In the genomic region with DNA sequence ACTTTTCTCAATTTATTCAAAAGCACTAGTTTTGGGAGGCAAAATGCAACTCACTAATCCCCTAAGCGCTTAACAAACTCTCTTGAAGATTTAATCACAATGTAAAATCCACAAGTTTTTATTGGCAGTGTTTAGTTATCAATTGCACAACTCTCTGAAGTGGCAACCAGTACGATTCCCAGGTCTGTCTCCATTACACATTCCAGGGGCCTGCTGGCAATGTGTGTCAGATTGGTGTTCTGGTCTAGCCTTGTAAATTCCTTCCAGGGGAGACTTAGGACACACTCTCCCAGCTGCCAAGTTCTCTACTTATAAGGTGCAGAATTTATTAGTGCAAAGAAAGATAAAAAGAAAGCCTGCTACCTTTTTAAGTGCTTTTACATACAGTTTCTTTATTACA, we compare ENCODE assay signal across 24 cellular contexts.
DNase-seq lines count a peak whose midpoint lies in the region; ATAC-seq and TF ChIP-seq lines count a peak whose summit lies in the region.
"Had no signal": no experiment of that assay in that cellular context is flagged by ENCODE, and none has a peak within 500 bp of the region (broad histone marks: within the 10 kb centered on the region; RNA-seq: fewer than 3 reads in every experiment).

No MANE protein-coding gene starts in this region.

- peak overlapping the region; percentile 43 to 59 for H3K27ac ChIP-seq in tibial artery
- H3K27ac ChIP-seq: brain microvascular endothelial cell, neutrophil, SK-N-MC had no signal

- H3K4me1 ChIP-seq in tibial artery: peaks cover 0 to 37% (median 16%) of the 10 kb centered on the region in 4 donors

- no peaks in the 10 kb centered on the region for H3K36me3 Mint-ChIP-seq in nephron (ENCODE audit: low read depth)
- H3K36me3 Mint-ChIP-seq: CD8-positive, alpha-beta T cell; stimulated activated naive B cell treated with anti-CD40 and anti-IgM and Interleukin-4, amounts not matched to agents 10 μg/mL and 1 μg/mL and 100 μg/mL, for 72 hours had no signal

- H3K27me3 ChIP-seq in tibial artery: no peaks in the 10 kb centered on the region
- H3K27me3 ChIP-seq: brain microvascular endothelial cell, gastroesophageal sphincter had no signal

- TF ChIP-seq CTCF in nephron (IDR thresholded peaks at IDR 0.05; ENCODE audit: unreplicated experiment in 3 of 3): no peak
- no peak for TF ChIP-seq CTCF in tibial artery (IDR thresholded peaks at IDR 0.05)

- DNase-seq in HuH-7 (ENCODE audit: low spot score): peak; percentile 29
- peak; percentile 45 for DNase-seq in astrocyte of the hippocampus (ENCODE audit: low read depth, low spot score)
- DNase-seq in tibial artery: no peak
- no peak for DNase-seq in NCI-H1105 treated with DMSO at 0.1 percent for 48 hours (lab: John Stamatoyannopoulos, UW)
- DNase-seq: activated CD4-positive, alpha-beta T cell treated with anti-CD3 and anti-CD28 coated beads for 4 hours; activated gamma-delta T cell treated with Interleukin-2 at 50 U/mL for 16 hours; activated naive CD8-positive, alpha-beta T cell treated with anti-CD3 and anti-CD28 coated beads, Interleukin-2, amount 50 U/mL, for 24 hours; activated T-cell treated with anti-CD3 and anti-CD28 coated beads, Interleukin-2, amount 50 U/mL, for 24 hours; brain microvascular endothelial cell; CD8-positive, alpha-beta T cell; DMS153; effector CD8-positive, alpha-beta T cell; KG1; NCI-H187 treated with DMSO at 0.1 percent for 48 hours; NCI-H69; RPMI8226; stimulated activated CD4-positive, alpha-beta T cell treated with anti-CD3 and anti-CD28 coated beads, Interleukin-4, amount 100 ng/mL, for 1 hour; stimulated activated naive B cell treated with anti-CD40 and anti-IgM and Interleukin-4, amounts not matched to agents 10 μg/mL and 1 μg/mL and 100 μg/mL, for 72 hours had no signal

- intact Hi-C loops in tibial artery (cut with DNase I; ENCODE audit: low total_unique reads): no loop called here

- no peaks in the 10 kb centered on the region for H3K27me3 Mint-ChIP-seq in nephron (ENCODE audit: low read depth)

- H3K36me3 ChIP-seq in tibial artery: no peaks in the 10 kb centered on the region
- H3K36me3 ChIP-seq: brain microvascular endothelial cell, neutrophil had no signal

- H3K27ac Mint-ChIP-seq in nephron: peak overlapping the region; percentile 75 to 89 (median 78)
- H3K27ac Mint-ChIP-seq: activated naive CD8-positive, alpha-beta T cell treated with anti-CD3 and anti-CD28 coated beads, Interleukin-2, amount 50 U/mL, for 24 hours; activated T-cell treated with anti-CD3 and anti-CD28 coated beads, Interleukin-2, amount 50 U/mL, for 24 hours; CD8-positive, alpha-beta T cell; stimulated activated naive B cell treated with anti-CD40 and anti-IgM and Interleukin-4, amounts not matched to agents 10 μg/mL and 1 μg/mL and 100 μg/mL, for 72 hours had no signal

- H3K4me3 ChIP-seq in tibial artery: no peak overlapping the region
- H3K4me3 ChIP-seq: gastroesophageal sphincter, SK-N-MC had no signal

- no peak for ATAC-seq in HG03025 (IDR thresholded peaks at IDR 0.05; ENCODE audit: low FRiP score, unreplicated experiment)
- ATAC-seq in HG02798 (IDR thresholded peaks at IDR 0.05; ENCODE audit: poor library complexity, unreplicated experiment): no peak
- ATAC-seq: activated naive CD8-positive, alpha-beta T cell treated with anti-CD3 and anti-CD28 coated beads, Interleukin-2, amount 50 U/mL, for 24 hours; CD8-positive, alpha-beta T cell; gastroesophageal sphincter; stimulated activated naive B cell treated with anti-CD40 and anti-IgM and Interleukin-4, amounts not matched to agents 10 μg/mL and 1 μg/mL and 100 μg/mL, for 72 hours had no signal

- H3K4me3 Mint-ChIP-seq in nephron: no peak overlapping the region
- H3K4me3 Mint-ChIP-seq: activated naive CD8-positive, alpha-beta T cell treated with anti-CD3 and anti-CD28 coated beads, Interleukin-2, amount 50 U/mL, for 24 hours; activated T-cell treated with anti-CD3 and anti-CD28 coated beads, Interleukin-2, amount 50 U/mL, for 24 hours; CD8-positive, alpha-beta T cell; stimulated activated naive B cell treated with anti-CD40 and anti-IgM and Interleukin-4, amounts not matched to agents 10 μg/mL and 1 μg/mL and 100 μg/mL, for 72 hours had no signal

- H3K9me3 ChIP-seq in tibial artery: no peaks in the 10 kb centered on the region
- H3K9me3 ChIP-seq: gastroesophageal sphincter, neutrophil had no signal

- no peaks in the 10 kb centered on the region for H3K9me3 Mint-ChIP-seq in nephron
- H3K9me3 Mint-ChIP-seq: activated naive CD8-positive, alpha-beta T cell treated with anti-CD3 and anti-CD28 coated beads, Interleukin-2, amount 50 U/mL, for 24 hours; activated T-cell treated with anti-CD3 and anti-CD28 coated beads, Interleukin-2, amount 50 U/mL, for 24 hours; CD8-positive, alpha-beta T cell; stimulated activated naive B cell treated with anti-CD40 and anti-IgM and Interleukin-4, amounts not matched to agents 10 μg/mL and 1 μg/mL and 100 μg/mL, for 72 hours had no signal

- H3K4me1 Mint-ChIP-seq in nephron: peaks cover 26% of the 10 kb centered on the region
- H3K4me1 Mint-ChIP-seq: activated naive CD8-positive, alpha-beta T cell treated with anti-CD3 and anti-CD28 coated beads, Interleukin-2, amount 50 U/mL, for 24 hours; stimulated activated naive B cell treated with anti-CD40 and anti-IgM and Interleukin-4, amounts not matched to agents 10 μg/mL and 1 μg/mL and 100 μg/mL, for 72 hours had no signal

Comparison
In these comparisons a context has a peak if more than half of its experiments do, and no peak if none do; other contexts are left out.
1. DNase-seq: peak in HuH-7 (single experiment) and astrocyte of the hippocampus (single experiment); none in tibial artery (0 of 2) and NCI-H1105 treated with DMSO at 0.1 percent for 48 hours (single experiment).